ENCODE assay signal across 1 cellular context in the genomic region with DNA sequence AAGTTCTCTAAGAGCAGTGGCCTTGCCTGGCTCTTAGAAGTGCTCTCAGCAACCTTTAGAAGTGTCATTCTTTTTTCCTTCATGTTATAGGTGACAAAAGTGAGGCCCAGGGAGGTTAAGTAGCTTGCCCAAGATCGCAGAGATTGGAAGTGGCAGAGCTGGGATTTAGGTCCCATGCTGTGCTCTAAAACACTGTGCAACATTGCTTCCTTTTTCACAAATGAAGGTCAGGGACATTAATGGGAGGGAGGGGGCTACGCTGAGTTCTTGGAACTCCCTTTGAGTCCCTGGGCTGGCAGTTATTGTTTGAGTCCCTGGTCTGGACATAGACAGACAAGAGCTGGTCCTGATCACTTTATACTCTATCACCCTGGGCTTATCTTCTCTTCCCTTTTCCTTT.
TF ChIP-seq lines count a peak whose summit lies in the region.

No MANE protein-coding gene starts in this region.

TF ChIP-seq in GM23338, 12 proteins besides CTCF, POLR2A, EP300 and RAD21 (continued from another document):
- TF ChIP-seq ZNF331 (CRISPR knock-in tag; IDR thresholded peaks at IDR 0.05; ENCODE audit: low read depth) (no peak), STAT1 (IDR thresholded peaks at IDR 0.05; ENCODE audit: unreplicated experiment) (no peak), ZNF462 (CRISPR knock-in tag; IDR thresholded peaks at IDR 0.05) (no peak), ZNF114 (CRISPR knock-in tag; IDR thresholded peaks at IDR 0.05) (no peak)
TF ChIP-seq in GM23338: peak in this region for 0.
